Comparison of ENCODE assay signal across 15 cellular contexts in genomic region chr3:171650193-171650592, GRCh38.
"Had no signal": no experiment of that assay in that cellular context is flagged by ENCODE, and none has a peak within 500 bp of the region (broad histone marks: within the 10 kb centered on the region; RNA-seq: fewer than 3 reads in every experiment).

No MANE protein-coding gene starts in this region.

- H3K27me3 ChIP-seq: breast epithelium, esophagus muscularis mucosa had no signal

- H3K27ac ChIP-seq: WERI-Rb-1 had no signal

- H3K4me3 ChIP-seq: breast epithelium, esophagus muscularis mucosa, skin epidermis had no signal

- ATAC-seq: naive thymus-derived CD4-positive, alpha-beta T cell had no signal

- H3K9me3 ChIP-seq: breast epithelium, esophagus muscularis mucosa had no signal

- H3K36me3 ChIP-seq: breast epithelium, WERI-Rb-1 had no signal

- DNase-seq: activated CD4-positive, alpha-beta T cell treated with anti-CD3 and anti-CD28 coated beads for 1 hour; activated gamma-delta T cell; effector CD8-positive, alpha-beta T cell; hypothalamus; mesendoderm; naive thymus-derived CD4-positive, alpha-beta T cell; nucleus accumbens; stimulated activated CD4-positive, alpha-beta T cell treated with anti-CD3 and anti-CD28 coated beads, Interleukin-15, amount 100 ng/mL, for 24 hours; stimulated activated CD4-positive, alpha-beta T cell treated with anti-CD3 and anti-CD28 coated beads, Interleukin-2, amount 100 ng/mL, for 48 hours; SW 1271; T-helper 2 cell; WERI-Rb-1 had no signal
